In the genomic region with DNA sequence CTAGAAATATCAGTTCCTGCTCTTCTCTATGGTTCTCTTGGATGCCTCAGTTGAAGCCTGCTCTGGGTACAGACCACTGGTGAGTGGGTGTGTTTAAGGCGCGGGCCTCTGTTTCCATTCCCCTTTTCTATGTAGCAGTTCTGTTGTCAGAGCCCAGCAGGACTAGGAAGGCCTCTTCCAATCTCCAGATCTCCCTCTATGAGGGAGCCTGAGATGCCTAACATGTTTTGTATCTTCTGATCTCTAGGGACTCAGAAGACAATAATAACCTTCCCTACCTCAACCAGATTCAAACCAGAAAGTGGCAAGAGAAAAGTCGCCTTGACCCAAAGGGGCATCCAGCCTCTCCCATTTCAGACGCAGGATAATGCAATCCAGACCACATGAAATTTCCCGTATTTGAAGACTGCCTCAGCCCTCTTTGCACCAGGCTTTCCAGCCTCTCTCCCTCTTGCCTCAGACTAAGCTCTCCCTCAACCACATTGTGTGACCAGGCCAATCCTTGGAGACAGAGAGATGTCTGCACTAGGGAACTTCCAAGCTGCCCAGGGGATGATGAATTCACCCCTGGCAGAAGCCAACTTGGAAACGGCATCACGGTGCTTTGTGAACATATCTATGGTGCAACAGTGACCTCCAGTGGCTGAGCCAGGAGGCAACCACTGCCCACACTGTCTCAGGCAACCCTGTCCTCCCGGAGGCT, we compare ENCODE assay signal across 9 cellular contexts.
A peak's percentile ranks its signal among the peaks of the same experiment; 100 is the strongest.
DNase-seq lines count a peak whose midpoint lies in the region; ATAC-seq and TF ChIP-seq lines count a peak whose summit lies in the region.
"Had no signal": no experiment of that assay in that cellular context is flagged by ENCODE, and none has a peak within 500 bp of the region (broad histone marks: within the 10 kb centered on the region; RNA-seq: fewer than 3 reads in every experiment).

No MANE protein-coding gene starts in this region.

- POLR2A ChIA-PET in A673 (lab: Charles Lee; ENCODE audit: low non-redundant PET) = no interaction called here
- POLR2A ChIA-PET in activated CD4-positive, alpha-beta memory T cell treated with anti-CD3 and anti-CD28 coated beads, Interleukin-2, amount 10 ng/mL, durations not matched to agents 7 days and 5 days (lab: Charles Lee) = no interaction called here

- H3K27me3 ChIP-seq in A673 (replicated peaks; ENCODE audit: insufficient read depth, low read depth, low read length, poor library complexity) = no peaks in the 10 kb centered on the region

- peak; percentile 87 for ATAC-seq in HG03432 (IDR thresholded peaks at IDR 0.05; ENCODE audit: unreplicated experiment)

- no TSS peak for BruUV-seq in A673 (replicated peaks; lab: Mats Ljungman, UMichigan)

- TF ChIP-seq CTCF in A673 (conservative IDR thresholded peaks at IDR 0.05; ENCODE audit: low read depth, low read length) (peak; percentile 93), GM13977 (IDR thresholded peaks at IDR 0.05; ENCODE audit: extremely low read depth, insufficient read depth, missing control alignments) (peak; percentile 88), epithelial cell of esophagus (IDR thresholded peaks at IDR 0.05; ENCODE audit: insufficient read depth, low read depth, low read length, missing control alignments) (peak; percentile 91), mesothelial cell of epicardium (IDR thresholded peaks at IDR 0.05; ENCODE audit: unreplicated experiment) (peak; percentile 71)

- CTCF ChIA-PET in A673 (lab: Charles Lee) = interaction anchor here (0.6 to 1.8 kb wide), 9 partner anchors 12 to 850 kb away, joined by 3 to 27 read pairs (median 4); no protein-coding TSS in a partner anchor
- CTCF ChIA-PET in activated CD4-positive, alpha-beta memory T cell treated with anti-CD3 and anti-CD28 coated beads, Interleukin-2, amount 10 ng/mL, durations not matched to agents 7 days and 5 days (lab: Charles Lee) = interaction anchor here (0.6 to 3.1 kb wide), 5 partner anchors 10 to 1186 kb away, joined by 3 to 16 read pairs (median 4); no protein-coding TSS in a partner anchor

- H3K36me3 Mint-ChIP-seq in activated CD4-positive, alpha-beta memory T cell treated with anti-CD3 and anti-CD28 coated beads, Interleukin-2, amount 10 ng/mL, durations not matched to agents 7 days and 5 days (ENCODE audit: low read depth) = no peaks in the 10 kb centered on the region
- no peaks in the 10 kb centered on the region for H3K36me3 Mint-ChIP-seq in mesothelial cell of epicardium

- no peak overlapping the region for H3K4me3 ChIP-seq in A673 (ENCODE audit: low read depth, low read length, poor library complexity, severe bottlenecking)
- H3K4me3 ChIP-seq in epithelial cell of esophagus (ENCODE audit: low read length) = no peak overlapping the region

- no peak overlapping the region for H3K27ac ChIP-seq in A673 (ENCODE audit: low read depth, low read length, poor library complexity, severe bottlenecking)

- in situ Hi-C loops in GM13977 (cut with MboI; ENCODE audit: low pct_unique_long_range_greater_than_20kb, low sequenced_read_pairs, unreplicated experiment) = loop anchor here (10.0 kb wide), 2 partner anchors 291 to 851 kb away; no protein-coding TSS in a partner anchor

- DNase-seq in A673 (ENCODE audit: low spot score) (peak; percentile 88), GM13977 (ENCODE audit: low spot score) (peak; percentile 62), NCI-H69 (lab: John Stamatoyannopoulos, UW) (peak; percentile 66), epithelial cell of esophagus (ENCODE audit: low read depth) (peak; percentile 82), mesothelial cell of epicardium (ENCODE audit: low spot score in 2 of 2, unreplicated experiment in 2 of 2) (peak; percentile 66 to 85)
- peak; percentile 54 for DNase-seq in activated CD4-positive, alpha-beta memory T cell treated with anti-CD3 and anti-CD28 coated beads, Interleukin-2, amount 10 ng/mL, durations not matched to agents 7 days and 5 days
- DNase-seq in stimulated activated CD8-positive, alpha-beta memory T cell treated with anti-CD3 and anti-CD28 coated beads, Interleukin-7, amount 100 ng/mL, for 48 hours (ENCODE audit: extremely low read depth in 1 of 2, low read depth in 1 of 2) = peak; percentile 1 to 6

- H3K27ac Mint-ChIP-seq in activated CD4-positive, alpha-beta memory T cell treated with anti-CD3 and anti-CD28 coated beads, Interleukin-2, amount 10 ng/mL, durations not matched to agents 7 days and 5 days = no peak overlapping the region
- peak overlapping the region; percentile 30 for H3K27ac Mint-ChIP-seq in mesothelial cell of epicardium
- H3K27ac Mint-ChIP-seq: stimulated activated naive CD8-positive, alpha-beta T cell treated with anti-CD3 and anti-CD28 coated beads, Interleukin-15, Interleukin-2, amounts not matched to agents 100 ng/mL and 50 ng/mL, for 24 hours had no signal

- no peaks in the 10 kb centered on the region for H3K9me3 ChIP-seq in A673 (ENCODE audit: low read depth, low read length, poor library complexity, severe bottlenecking)

- no peaks in the 10 kb centered on the region for H3K9me3 Mint-ChIP-seq in activated CD4-positive, alpha-beta memory T cell treated with anti-CD3 and anti-CD28 coated beads, Interleukin-2, amount 10 ng/mL, durations not matched to agents 7 days and 5 days
- peaks cover 6% of the 10 kb centered on the region for H3K9me3 Mint-ChIP-seq in mesothelial cell of epicardium
- H3K9me3 Mint-ChIP-seq: stimulated activated naive CD8-positive, alpha-beta T cell treated with anti-CD3 and anti-CD28 coated beads, Interleukin-15, Interleukin-2, amounts not matched to agents 100 ng/mL and 50 ng/mL, for 24 hours had no signal

- no peaks in the 10 kb centered on the region for H3K36me3 ChIP-seq in A673 (ENCODE audit: insufficient read depth, low read length, poor library complexity, severe bottlenecking)

- H3K4me1 Mint-ChIP-seq in activated CD4-positive, alpha-beta memory T cell treated with anti-CD3 and anti-CD28 coated beads, Interleukin-2, amount 10 ng/mL, durations not matched to agents 7 days and 5 days = no peaks in the 10 kb centered on the region
- H3K4me1 Mint-ChIP-seq in mesothelial cell of epicardium = peaks cover 15% of the 10 kb centered on the region

- peaks cover 3% of the 10 kb centered on the region for H3K4me1 ChIP-seq in A673 (ENCODE audit: insufficient read depth, low read length, poor library complexity, severe bottlenecking)

- H3K4me3 Mint-ChIP-seq in activated CD4-positive, alpha-beta memory T cell treated with anti-CD3 and anti-CD28 coated beads, Interleukin-2, amount 10 ng/mL, durations not matched to agents 7 days and 5 days = no peak overlapping the region
- no peak overlapping the region for H3K4me3 Mint-ChIP-seq in mesothelial cell of epicardium
- H3K4me3 Mint-ChIP-seq: stimulated activated naive CD8-positive, alpha-beta T cell treated with anti-CD3 and anti-CD28 coated beads, Interleukin-15, Interleukin-2, amounts not matched to agents 100 ng/mL and 50 ng/mL, for 24 hours had no signal

- peaks cover 10% of the 10 kb centered on the region for H3K27me3 Mint-ChIP-seq in activated CD4-positive, alpha-beta memory T cell treated with anti-CD3 and anti-CD28 coated beads, Interleukin-2, amount 10 ng/mL, durations not matched to agents 7 days and 5 days
- H3K27me3 Mint-ChIP-seq in mesothelial cell of epicardium (ENCODE audit: low read depth) = peaks cover 7% of the 10 kb centered on the region

- intact Hi-C loops in A673 (cut with micrococcal nuclease; ENCODE audit: unreplicated experiment) = loop anchor here (1.0 to 10.0 kb wide), 7 partner anchors 212 to 1181 kb away; no protein-coding TSS in a partner anchor

Comparison
In these comparisons a context has a peak if more than half of its experiments do, and no peak if none do; other contexts are left out.
1. DNase-seq: peak in every context shown above with its lines; median percentile 88 in A673; 82 in epithelial cell of esophagus; 76 in mesothelial cell of epicardium; 66 in NCI-H69; 62 in GM13977; 54 in activated CD4-positive, alpha-beta memory T cell treated with anti-CD3 and anti-CD28 coated beads, Interleukin-2, amount 10 ng/mL, durations not matched to agents 7 days and 5 days; 4 in stimulated activated CD8-positive, alpha-beta memory T cell treated with anti-CD3 and anti-CD28 coated beads, Interleukin-7, amount 100 ng/mL, for 48 hours.